Comparison of ENCODE assay signal across 9 cellular contexts in genomic region chr2:60516383-60516811, GRCh38. TPM values are rescaled to one million over a fixed set of nuclear protein-coding genes. Genes with fewer than 3 reads are reported as not detected.
DNase-seq lines count a peak whose midpoint lies in the region; ATAC-seq and TF ChIP-seq lines count a peak whose summit lies in the region.
"Had no signal": no experiment of that assay in that cellular context is flagged by ENCODE, and none has a peak within 500 bp of the region (broad histone marks: within the 10 kb centered on the region; RNA-seq: fewer than 3 reads in every experiment).

No MANE protein-coding gene starts in this region.

- H3K27ac ChIP-seq in fibroblast of lung (ENCODE audit: insufficient read depth, low read length), result peak overlapping the region; percentile 66

- no peaks in the 10 kb centered on the region for H3K27me3 ChIP-seq in fibroblast of lung (ENCODE audit: control insufficient read depth, insufficient read depth, low read length)

- peak overlapping the region in 2 of 4 experiments; percentile 7 to 38 for H3K4me3 ChIP-seq in fibroblast of lung (replicated peaks in 1 of 4; ENCODE audit: control extremely low read depth in 1 of 4, insufficient read depth in 1 of 4, low read depth in 3 of 4, low read length in 4 of 4)

- peak overlapping the region; percentile 79 for H2AFZ ChIP-seq in fibroblast of lung (ENCODE audit: low read length)

- peak; percentile 19 for DNase-seq in SK-MEL-5 (ENCODE audit: low read depth, low spot score)
- DNase-seq in fibroblast of lung (ENCODE audit: low read depth in 2 of 2), result peak; percentile 67 to 94
- peak; percentile 82 for DNase-seq in smooth muscle cell of the brain vasculature (ENCODE audit: low read depth, low spot score)
- no peak for DNase-seq in NCI-H2171 treated with DMSO at 0.1 percent for 48 hours (lab: John Stamatoyannopoulos, UW)
- DNase-seq in cerebellar nuclear complex (lab: John Stamatoyannopoulos, UW), result no peak
- DNase-seq in activated CD4-positive, CD25-positive, alpha-beta regulatory T cell treated with anti-CD3 and anti-CD28 coated beads, Interleukin-2, amount 50 U/mL, for 72 hours, result no peak
- DNase-seq: NCI-H2171, T-helper 17 cell had no signal

- ATAC-seq in GM21360 (IDR thresholded peaks at IDR 0.05; ENCODE audit: unreplicated experiment), result peak; percentile 7

- H4K20me1 ChIP-seq in fibroblast of lung (ENCODE audit: control insufficient read depth, extremely low read depth, insufficient read depth, low read length), result no peaks in the 10 kb centered on the region

- H3K4me1 ChIP-seq in fibroblast of lung (ENCODE audit: control insufficient read depth, extremely low read depth, insufficient read depth, low read length), result peaks cover 2% of the 10 kb centered on the region

- no peaks in the 10 kb centered on the region for H3K9me3 ChIP-seq in fibroblast of lung (ENCODE audit: control insufficient read depth, insufficient read depth, low read depth, low read length)

- in situ Hi-C loops in SK-MEL-5 (cut with HindIII; ENCODE audit: low pct_unique_long_range_greater_than_20kb, low sequenced_read_pairs), result no loop called here

- no peaks in the 10 kb centered on the region for H3K36me3 ChIP-seq in fibroblast of lung (ENCODE audit: control insufficient read depth, insufficient read depth, low read length)

- H3K4me2 ChIP-seq in fibroblast of lung (ENCODE audit: extremely low read depth, insufficient read depth, low read length), result peak overlapping the region; percentile 7

- no peaks in the 10 kb centered on the region for H3K79me2 ChIP-seq in fibroblast of lung (ENCODE audit: control insufficient read depth, insufficient read depth, low read length)

- no peak overlapping the region for H3K9ac ChIP-seq in fibroblast of lung (ENCODE audit: insufficient read depth, low read length)

- TF ChIP-seq CTCF in fibroblast of lung (conservative IDR thresholded peaks at IDR 0.05 in 1 of 2, IDR thresholded peaks at IDR 0.05 in 1 of 2; ENCODE audit: low read depth in 1 of 2, low read length in 2 of 2), result no peak

RNA-seq across cellular contexts. Expression of gene BCL11A, which starts 37.1 kb away (rescaled TPM):
- 3.1 and 4.7 TPM in 2 replicates for total RNA-seq in SK-MEL-5 (2014; rRNA removed; shearing (Covaris generic))
- 4.3 and 5.0 TPM in 2 replicates for polyA plus RNA-seq in SK-MEL-5 (2015; cell fraction: cytosol; rRNA removed)
- polyA plus RNA-seq in SK-MEL-5 (2015; cell fraction: nucleus; rRNA removed), result 6.9 and 8.2 TPM in 2 replicates
- total RNA-seq in fibroblast of lung, result under 0.01 and 0.17 TPM in 2 replicates
- 0.09 TPM in 1 of 2 replicates, not detected in the other for polyA plus RNA-seq in fibroblast of lung
- polyA plus RNA-seq in fibroblast of lung (2012), result 0.16 TPM in 1 of 2 replicates, not detected in the other
- 0.31 TPM in 1 of 2 replicates, not detected in the other for polyA minus RNA-seq in fibroblast of lung (ENCODE audit: low replicate concordance)

Comparison
In these comparisons a context has a peak if more than half of its experiments do, and no peak if none do; other contexts are left out.
1. DNase-seq: peak in SK-MEL-5 (single experiment), fibroblast of lung (2 of 2) and smooth muscle cell of the brain vasculature (single experiment); none in NCI-H2171 treated with DMSO at 0.1 percent for 48 hours (single experiment), cerebellar nuclear complex (0 of 2) and activated CD4-positive, CD25-positive, alpha-beta regulatory T cell treated with anti-CD3 and anti-CD28 coated beads, Interleukin-2, amount 50 U/mL, for 72 hours (single experiment).